ENCODE assay signal across 9 cellular contexts in the genomic region with DNA sequence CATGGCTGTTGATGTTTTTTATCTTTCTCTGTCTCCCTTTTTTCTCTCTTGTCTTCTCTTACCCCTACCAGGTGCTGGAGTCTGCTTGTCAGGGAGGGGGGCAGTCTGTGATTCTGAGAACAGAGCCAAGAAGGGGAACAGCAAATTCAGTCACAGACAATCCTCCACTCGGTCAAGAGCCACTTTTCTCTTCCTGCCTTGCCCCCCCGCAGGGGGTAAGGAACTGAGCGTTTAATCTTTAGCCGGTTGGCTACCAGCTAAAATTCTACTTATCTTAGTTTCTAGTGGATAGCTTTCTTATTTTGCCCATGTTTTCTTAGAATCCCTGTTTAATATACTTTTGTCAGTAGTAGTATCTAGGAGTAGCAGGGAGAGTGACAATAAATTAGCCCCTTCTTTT. TPM values are rescaled to one million over a fixed set of nuclear protein-coding genes. Genes with fewer than 3 reads are reported as not detected.
A peak's percentile ranks its signal among the peaks of the same experiment; 100 is the strongest.
DNase-seq lines count a peak whose midpoint lies in the region; ATAC-seq and TF ChIP-seq lines count a peak whose summit lies in the region.
"Had no signal": no experiment of that assay in that cellular context is flagged by ENCODE, and none has a peak within 500 bp of the region (broad histone marks: within the 10 kb centered on the region; RNA-seq: fewer than 3 reads in every experiment).

No MANE protein-coding gene starts in this region.

- H3K36me3 Mint-ChIP-seq in HFFc6 (ENCODE audit: low read depth) = 0 out of 2 replicates have a peak, but pooled peaks cover 4% of the 10 kb centered on the region
- peaks cover 28% of the 10 kb centered on the region for H3K36me3 Mint-ChIP-seq in brain
- peaks cover 0 to 3% (median 0%) of the 10 kb centered on the region in 5 donors for H3K36me3 Mint-ChIP-seq in naive thymus-derived CD4-positive, alpha-beta T cell

- CTCF ChIA-PET in naive thymus-derived CD4-positive, alpha-beta T cell (lab: Charles Lee) = no interaction called here

- H3K4me3 Mint-ChIP-seq in HFFc6 = peak overlapping the region; percentile 79
- peak overlapping the region; percentile 87 to 96 (median 90) for H3K4me3 Mint-ChIP-seq in brain
- H3K4me3 Mint-ChIP-seq in naive thymus-derived CD4-positive, alpha-beta T cell = peak overlapping the region; percentile 47 to 94 (median 68)

- H3K4me3 ChIP-seq in naive thymus-derived CD4-positive, alpha-beta T cell (ENCODE audit: low read length) = no peak overlapping the region

- H3K27me3 Mint-ChIP-seq in HFFc6 (ENCODE audit: insufficient read depth) = no peaks in the 10 kb centered on the region
- peaks cover 10% of the 10 kb centered on the region for H3K27me3 Mint-ChIP-seq in brain
- peaks cover 0 to 60% (median 0%) of the 10 kb centered on the region in 5 donors for H3K27me3 Mint-ChIP-seq in naive thymus-derived CD4-positive, alpha-beta T cell

- H3K27me3 ChIP-seq in naive thymus-derived CD4-positive, alpha-beta T cell (ENCODE audit: control insufficient read depth in 2 of 2, insufficient read depth in 2 of 2, low read length in 2 of 2) = no peaks in the 10 kb centered on the region

- ATAC-seq in naive thymus-derived CD4-positive, alpha-beta T cell = no peak

- H3K27ac Mint-ChIP-seq in HFFc6 = peak overlapping the region; percentile 61; the same call in 1 of the 2 replicates
- peak overlapping the region; percentile 81 to 97 (median 89) for H3K27ac Mint-ChIP-seq in brain
- peak overlapping the region in 6 of 9 donors; percentile 22 to 66 (median 39) for H3K27ac Mint-ChIP-seq in naive thymus-derived CD4-positive, alpha-beta T cell

- DNase-seq in ACHN = peak; percentile 42
- no peak for DNase-seq in HFFc6
- DNase-seq in naive thymus-derived CD4-positive, alpha-beta T cell = no peak
- DNase-seq in stimulated activated CD4-positive, alpha-beta T cell treated with anti-CD3 and anti-CD28 coated beads, Interleukin-4, amount 100 ng/mL, for 24 hours = no peak
- DNase-seq in GF-D8 (lab: John Stamatoyannopoulos, UW) = no peak
- no peak for DNase-seq in NCI-H748 (lab: John Stamatoyannopoulos, UW; ENCODE audit: unreplicated experiment)
- DNase-seq in DMS 273 (lab: John Stamatoyannopoulos, UW; ENCODE audit: unreplicated experiment) = no peak
- DNase-seq: NCI-H146 had no signal

- H3K4me1 Mint-ChIP-seq in HFFc6 (ENCODE audit: low read depth) = peaks cover 33% of the 10 kb centered on the region
- H3K4me1 Mint-ChIP-seq in brain = peaks cover 69% of the 10 kb centered on the region
- H3K4me1 Mint-ChIP-seq in naive thymus-derived CD4-positive, alpha-beta T cell = peaks cover 11 to 38% (median 34%) of the 10 kb centered on the region in 7 donors

- H3K4me1 ChIP-seq in naive thymus-derived CD4-positive, alpha-beta T cell (ENCODE audit: control insufficient read depth in 2 of 2, insufficient read depth in 2 of 2, low read length in 2 of 2) = peaks cover 0 to 13% of the 10 kb centered on the region in 2 donors

- no peak for TF ChIP-seq CTCF in HFFc6 (IDR thresholded peaks at IDR 0.05)
- no peak for TF ChIP-seq CTCF in brain (conservative IDR thresholded peaks at IDR 0.05)

- peaks cover 0 to 4% (median 0%) of the 10 kb centered on the region in 3 experiments for H3K36me3 ChIP-seq in naive thymus-derived CD4-positive, alpha-beta T cell (ENCODE audit: control insufficient read depth in 2 of 3, insufficient read depth in 3 of 3, low read length in 3 of 3)

- in situ Hi-C loops in ACHN (cut with HindIII; ENCODE audit: low pct_ligation_motif_present, low pct_unique_long_range_greater_than_20kb, low sequenced_read_pairs) = no loop called here

- no peaks in the 10 kb centered on the region for H3K9me3 ChIP-seq in naive thymus-derived CD4-positive, alpha-beta T cell (ENCODE audit: control insufficient read depth in 2 of 3, low read length in 3 of 3)

- no peaks in the 10 kb centered on the region for H3K9me3 Mint-ChIP-seq in HFFc6
- no peaks in the 10 kb centered on the region for H3K9me3 Mint-ChIP-seq in brain
- peaks cover 0 to 1% (median 0%) of the 10 kb centered on the region in 11 donors for H3K9me3 Mint-ChIP-seq in naive thymus-derived CD4-positive, alpha-beta T cell

- H3K27ac ChIP-seq in naive thymus-derived CD4-positive, alpha-beta T cell (ENCODE audit: low read depth, low read length) = no peak overlapping the region

- POLR2A ChIA-PET in naive thymus-derived CD4-positive, alpha-beta T cell (lab: Charles Lee) = interaction anchor here (2.2 kb wide), 1 partner anchor 12 kb away, joined by 9 read pairs; no protein-coding TSS in a partner anchor

- intact Hi-C loops in naive thymus-derived CD4-positive, alpha-beta T cell (cut with micrococcal nuclease) = loop anchor here (5.0 to 10.0 kb wide), 9 partner anchors 52 to 1915 kb away; partner anchors contain the start of genes FOXJ2 (in 1 of the 2), MAGOHB (in 1 of the 2), PEX5 (in 1 of the 2) and SPSB2 (in 1 of the 2)

RNA-seq across cellular contexts. Expression of gene RIMKLB, which starts 1.9 kb away (rescaled TPM):
- total RNA-seq in HFFc6 (2021; fragmentation: NEBNext Ultra II Directional; extraction: Animal tissue kit (Norgen Biotek cat#: 25700)) = 10 to 100 TPM in 1 of 6 experiments, 1 to 10 TPM in 5; 8.5 to 10.7 (median 9.0) TPM
- polyA plus RNA-seq in brain (ENCODE audit: insufficient read depth, low read depth, low replicate concordance) = 5.4 TPM
- total RNA-seq in naive thymus-derived CD4-positive, alpha-beta T cell = 10 to 100 TPM in 4 of 5 experiments, 1 to 10 TPM in 1; 1.8 to 31.3 (median 18.2) TPM
- polyA plus RNA-seq in naive thymus-derived CD4-positive, alpha-beta T cell = 1 to 10 TPM; 4.0 to 5.7 TPM

RNA-seq across cellular contexts. Expression of gene MFAP5, which starts 37.1 kb away (rescaled TPM):
- 100 to 1,000 TPM in 4 of 6 experiments, 10 to 100 TPM in 2; 42.1 to 194 (median 167) TPM for total RNA-seq in HFFc6 (2021; fragmentation: NEBNext Ultra II Directional; extraction: Animal tissue kit (Norgen Biotek cat#: 25700))
- polyA plus RNA-seq in brain (ENCODE audit: insufficient read depth, low read depth, low replicate concordance) = 0.42 TPM
- total RNA-seq in naive thymus-derived CD4-positive, alpha-beta T cell = not detected
- polyA plus RNA-seq in naive thymus-derived CD4-positive, alpha-beta T cell = not detected

Comparison
In these comparisons a context has a peak if more than half of its experiments do, and no peak if none do; other contexts are left out.
1. H3K27ac Mint-ChIP-seq: peak in every context shown above with its lines; median percentile 89 in brain; 61 in HFFc6; 39 in naive thymus-derived CD4-positive, alpha-beta T cell.
2. RNA of gene MFAP5, which starts 37.1 kb away (total RNA-seq): 42.1 to 194 TPM in HFFc6; not detected in naive thymus-derived CD4-positive, alpha-beta T cell; every median in the first group is over 10 times any median in the second.
3. Peak in every context shown above with its lines, with median percentiles within 50 percentile points of each other: H3K4me3 Mint-ChIP-seq.